ENCODE assay signal across 22 cellular contexts in genomic region chr5:134420326-134420725, GRCh38. TPM values are rescaled to one million over a fixed set of nuclear protein-coding genes. Genes with fewer than 3 reads are reported as not detected.
DNase-seq lines count a peak whose midpoint lies in the region; ATAC-seq, FAIRE-seq and TF ChIP-seq lines count a peak whose summit lies in the region.
"Had no signal": no experiment of that assay in that cellular context is flagged by ENCODE, and none has a peak within 500 bp of the region (broad histone marks: within the 10 kb centered on the region; RNA-seq: fewer than 3 reads in every experiment).

No MANE protein-coding gene starts in this region.

- peak; percentile 49 for DNase-seq in GM23248
- peak; percentile 28 for DNase-seq in RPMI7951 (ENCODE audit: low read depth)
- DNase-seq in fibroblast of lung (ENCODE audit: low read depth in 2 of 2), result peak; percentile 28 to 32
- peak; percentile 9 for DNase-seq in posterior vena cava (ENCODE audit: low spot score)
- no peak for DNase-seq in NOMO-1 treated with DMSO at 0.1 percent for 48 hours (lab: John Stamatoyannopoulos, UW; ENCODE audit: unreplicated experiment)
- DNase-seq in GM19239 (ENCODE audit: insufficient read length, low spot score), result no peak
- DNase-seq: activated CD4-positive, alpha-beta T cell treated with anti-CD3 and anti-CD28 coated beads for 4 hours; adrenal gland; AML-193; central memory CD4-positive, alpha-beta T cell; erythroblast; left ventricle myocardium inferior; MV-4-11; NCI-H187 treated with DMSO at 0.1 percent for 48 hours; NCI-H345; SJCRH30; stimulated activated CD4-positive, alpha-beta T cell treated with anti-CD3 and anti-CD28 coated beads, Interleukin-2, amount 100 ng/mL, for 48 hours; stimulated activated naive CD8-positive, alpha-beta T cell treated with anti-CD3 and anti-CD28 coated beads, Interleukin-15, Interleukin-2, amounts not matched to agents 100 U/mL and 50 U/mL, for 24 hours; tibial artery had no signal

- no peaks in the 10 kb centered on the region for H3K4me1 ChIP-seq in GM23248 (ENCODE audit: insufficient read depth)
- no peaks in the 10 kb centered on the region for H3K4me1 ChIP-seq in fibroblast of lung (ENCODE audit: control insufficient read depth, extremely low read depth, insufficient read depth, low read length)
- H3K4me1 ChIP-seq: adrenal gland, left ventricle myocardium inferior, SJCRH30, tibial artery had no signal

- H3K27ac Mint-ChIP-seq in activated T-helper 17 cell treated with anti-CD3 and anti-CD28 coated beads, Interleukin-2, amount 50 U/mL, for 72 hours, result no peak overlapping the region
- H3K27ac Mint-ChIP-seq: progenitor cell of endocrine pancreas had no signal

- in situ Hi-C loops in GM23248 (cut with MboI), result no loop called here

- H3K36me3 ChIP-seq in GM23248 (ENCODE audit: low read depth) (no peaks in the 10 kb centered on the region), fibroblast of lung (ENCODE audit: control insufficient read depth, insufficient read depth, low read length) (no peaks in the 10 kb centered on the region)
- H3K36me3 ChIP-seq: adrenal gland, left ventricle myocardium inferior, SJCRH30, tibial artery had no signal

- H3K9ac ChIP-seq in GM23248 (no peak overlapping the region), fibroblast of lung (ENCODE audit: insufficient read depth, low read length) (no peak overlapping the region)

- H3K9me3 ChIP-seq in GM23248 (ENCODE audit: low read depth), result no peaks in the 10 kb centered on the region
- H3K9me3 ChIP-seq in fibroblast of lung (ENCODE audit: control insufficient read depth, insufficient read depth, low read depth, low read length), result no peaks in the 10 kb centered on the region
- H3K9me3 ChIP-seq: adrenal gland, SJCRH30 had no signal

- no peak overlapping the region for H3K4me3 Mint-ChIP-seq in activated T-helper 17 cell treated with anti-CD3 and anti-CD28 coated beads, Interleukin-2, amount 50 U/mL, for 72 hours
- H3K4me3 Mint-ChIP-seq: neural crest cell had no signal

- H3K27me3 ChIP-seq in GM23248 (replicated peaks; ENCODE audit: insufficient read depth), result no peaks in the 10 kb centered on the region
- no peaks in the 10 kb centered on the region for H3K27me3 ChIP-seq in fibroblast of lung (ENCODE audit: control insufficient read depth, insufficient read depth, low read length)
- H3K27me3 ChIP-seq: adrenal gland, SJCRH30, tibial artery had no signal

- H2AFZ ChIP-seq in GM23248 (no peak overlapping the region), fibroblast of lung (ENCODE audit: low read length) (no peak overlapping the region)

- no peaks in the 10 kb centered on the region for H4K20me1 ChIP-seq in GM23248 (ENCODE audit: insufficient read depth)
- H4K20me1 ChIP-seq in fibroblast of lung (ENCODE audit: control insufficient read depth, extremely low read depth, insufficient read depth, low read length), result no peaks in the 10 kb centered on the region

- H3F3A ChIP-seq in GM23248 (ENCODE audit: insufficient read depth), result no peaks in the 10 kb centered on the region

- TF ChIP-seq CTCF in fibroblast of lung (conservative IDR thresholded peaks at IDR 0.05 in 1 of 2, IDR thresholded peaks at IDR 0.05 in 1 of 2; ENCODE audit: low read depth in 1 of 2, low read length in 2 of 2), result no peak

- H3K4me3 ChIP-seq in GM23248 (no peak overlapping the region), fibroblast of lung (replicated peaks in 1 of 4; ENCODE audit: control extremely low read depth in 1 of 4, insufficient read depth in 1 of 4, low read depth in 3 of 4, low read length in 4 of 4) (no peak overlapping the region)
- H3K4me3 ChIP-seq: adrenal gland, left ventricle myocardium inferior, SJCRH30, tibial artery had no signal

- H3K79me2 ChIP-seq in GM23248 (ENCODE audit: insufficient read depth) (no peaks in the 10 kb centered on the region), fibroblast of lung (ENCODE audit: control insufficient read depth, insufficient read depth, low read length) (no peaks in the 10 kb centered on the region)

- H3K4me1 Mint-ChIP-seq in activated T-helper 17 cell treated with anti-CD3 and anti-CD28 coated beads, Interleukin-2, amount 50 U/mL, for 72 hours, result no peaks in the 10 kb centered on the region
- H3K4me1 Mint-ChIP-seq: neural crest cell had no signal

- ATAC-seq in activated T-helper 17 cell treated with anti-CD3 and anti-CD28 coated beads, Interleukin-2, amount 50 U/mL, for 72 hours (replicated peaks), result no peak
- ATAC-seq: stimulated activated naive CD8-positive, alpha-beta T cell treated with anti-CD3 and anti-CD28 coated beads, Interleukin-15, Interleukin-2, amounts not matched to agents 100 U/mL and 50 U/mL, for 24 hours had no signal

- no peaks in the 10 kb centered on the region for H3K36me3 Mint-ChIP-seq in activated T-helper 17 cell treated with anti-CD3 and anti-CD28 coated beads, Interleukin-2, amount 50 U/mL, for 72 hours (ENCODE audit: low read depth)

- H3K9me3 Mint-ChIP-seq in activated T-helper 17 cell treated with anti-CD3 and anti-CD28 coated beads, Interleukin-2, amount 50 U/mL, for 72 hours, result no peaks in the 10 kb centered on the region
- H3K9me3 Mint-ChIP-seq: neural crest cell had no signal

- 61 to 80% methylated on average over 2 of the region's 2 CpGs for WGBS in GM23248 (ENCODE audit: low coverage in 1 of 2, low lambda C conversion rate in 2 of 2, missing lambda C conversion rate in 2 of 2), 2 experiments

- H3K4me2 ChIP-seq in GM23248 (ENCODE audit: unreplicated experiment), result no peak overlapping the region
- no peak overlapping the region for H3K4me2 ChIP-seq in fibroblast of lung (ENCODE audit: extremely low read depth, insufficient read depth, low read length)

- intact Hi-C loops in posterior vena cava (cut with DNase I), result no loop called here

- no peak for FAIRE-seq in GM19239 (lab: Jason Lieb, UNC)

- no peaks in the 10 kb centered on the region for H3K27me3 Mint-ChIP-seq in activated T-helper 17 cell treated with anti-CD3 and anti-CD28 coated beads, Interleukin-2, amount 50 U/mL, for 72 hours
- H3K27me3 Mint-ChIP-seq: progenitor cell of endocrine pancreas had no signal

- H3K27ac ChIP-seq in GM23248 (no peak overlapping the region), fibroblast of lung (ENCODE audit: insufficient read depth, low read length) (no peak overlapping the region)
- H3K27ac ChIP-seq: adrenal gland, left ventricle myocardium inferior, SJCRH30, tibial artery had no signal

- H3K9me2 ChIP-seq in GM23248 (ENCODE audit: insufficient read depth), result no peaks in the 10 kb centered on the region

RNA-seq across cellular contexts. Expression of gene CDKN2AIPNL, which starts 8.6 kb away (rescaled TPM):
- total RNA-seq in GM23248 (2014; rRNA removed; shearing (Covaris generic)), result 22.1 and 26.0 TPM in 2 replicates
- polyA plus RNA-seq in GM23248 (2016; fragmentation: Nextera tagmentation; extraction: Ambion mirVana), result 36.1 and 39.9 TPM in 2 replicates
- 48.3 and 60.4 TPM in 2 replicates for total RNA-seq in RPMI7951 (2014; rRNA removed; shearing (Covaris generic))
- total RNA-seq in fibroblast of lung, result 24.4 and 49.2 TPM in 2 replicates
- polyA plus RNA-seq in fibroblast of lung, result 13.6 and 23.2 TPM in 2 replicates
- 16.0 and 29.0 TPM in 2 replicates for polyA plus RNA-seq in fibroblast of lung (2012)
- 2.1 and 3.0 TPM in 2 replicates for polyA minus RNA-seq in fibroblast of lung (ENCODE audit: low replicate concordance)
- total RNA-seq in posterior vena cava, result 10 to 100 TPM; 18.8 to 19.4 TPM
- total RNA-seq in activated T-helper 17 cell treated with anti-CD3 and anti-CD28 coated beads, Interleukin-2, amount 50 U/mL, for 72 hours, result 10 to 100 TPM in 1 of 2 donors, 1 to 10 TPM in 1; 8.9 to 23.0 TPM

RNA-seq across cellular contexts. Expression of gene UBE2B, which starts 49.0 kb away (rescaled TPM):
- total RNA-seq in GM23248 (2014; rRNA removed; shearing (Covaris generic)), result 15.7 and 21.7 TPM in 2 replicates
- 350 and 376 TPM in 2 replicates for polyA plus RNA-seq in GM23248 (2016; fragmentation: Nextera tagmentation; extraction: Ambion mirVana)
- total RNA-seq in RPMI7951 (2014; rRNA removed; shearing (Covaris generic)), result 22.9 and 36.0 TPM in 2 replicates
- total RNA-seq in fibroblast of lung, result 24.4 and 31.9 TPM in 2 replicates
- 75.8 and 93.2 TPM in 2 replicates for polyA plus RNA-seq in fibroblast of lung
- 77.7 and 93.8 TPM in 2 replicates for polyA plus RNA-seq in fibroblast of lung (2012)
- 0.26 and 1.9 TPM in 2 replicates for polyA minus RNA-seq in fibroblast of lung (ENCODE audit: low replicate concordance)
- total RNA-seq in posterior vena cava, result 10 to 100 TPM; 78.7 to 93.5 TPM
- total RNA-seq in activated T-helper 17 cell treated with anti-CD3 and anti-CD28 coated beads, Interleukin-2, amount 50 U/mL, for 72 hours, result 100 to 1,000 TPM in 1 of 2 donors, 10 to 100 TPM in 1; 76.6 to 143 TPM

RNA-seq across cellular contexts. Expression of gene CDKL3, which starts 53.4 kb away (rescaled TPM):
- 0.65 TPM in 1 of 2 replicates, not detected in the other for total RNA-seq in GM23248 (2014; rRNA removed; shearing (Covaris generic))
- 3.9 and 4.1 TPM in 2 replicates for polyA plus RNA-seq in GM23248 (2016; fragmentation: Nextera tagmentation; extraction: Ambion mirVana)
- 3.2 TPM in 2 replicates for total RNA-seq in RPMI7951 (2014; rRNA removed; shearing (Covaris generic))
- total RNA-seq in fibroblast of lung, result 3.3 and 4.6 TPM in 2 replicates
- polyA plus RNA-seq in fibroblast of lung, result 1.7 and 2.3 TPM in 2 replicates
- 2.7 and 3.2 TPM in 2 replicates for polyA plus RNA-seq in fibroblast of lung (2012)
- not detected in 2 replicates for polyA minus RNA-seq in fibroblast of lung (ENCODE audit: low replicate concordance)
- total RNA-seq in posterior vena cava, result 1 to 10 TPM; 4.3 to 5.1 TPM
- 1 to 10 TPM in 1 of 2 donors, under 1 TPM in 1; 0.69 to 9.7 TPM for total RNA-seq in activated T-helper 17 cell treated with anti-CD3 and anti-CD28 coated beads, Interleukin-2, amount 50 U/mL, for 72 hours

Comparison
In these comparisons a context has a peak if more than half of its experiments do, and no peak if none do; other contexts are left out.
1. DNase-seq: peak in GM23248 (single experiment), RPMI7951 (single experiment), fibroblast of lung (2 of 2) and posterior vena cava (single experiment); none in NOMO-1 treated with DMSO at 0.1 percent for 48 hours (single experiment) and GM19239 (single experiment).